ENCODE assay signal across 14 cellular contexts in the genomic region with DNA sequence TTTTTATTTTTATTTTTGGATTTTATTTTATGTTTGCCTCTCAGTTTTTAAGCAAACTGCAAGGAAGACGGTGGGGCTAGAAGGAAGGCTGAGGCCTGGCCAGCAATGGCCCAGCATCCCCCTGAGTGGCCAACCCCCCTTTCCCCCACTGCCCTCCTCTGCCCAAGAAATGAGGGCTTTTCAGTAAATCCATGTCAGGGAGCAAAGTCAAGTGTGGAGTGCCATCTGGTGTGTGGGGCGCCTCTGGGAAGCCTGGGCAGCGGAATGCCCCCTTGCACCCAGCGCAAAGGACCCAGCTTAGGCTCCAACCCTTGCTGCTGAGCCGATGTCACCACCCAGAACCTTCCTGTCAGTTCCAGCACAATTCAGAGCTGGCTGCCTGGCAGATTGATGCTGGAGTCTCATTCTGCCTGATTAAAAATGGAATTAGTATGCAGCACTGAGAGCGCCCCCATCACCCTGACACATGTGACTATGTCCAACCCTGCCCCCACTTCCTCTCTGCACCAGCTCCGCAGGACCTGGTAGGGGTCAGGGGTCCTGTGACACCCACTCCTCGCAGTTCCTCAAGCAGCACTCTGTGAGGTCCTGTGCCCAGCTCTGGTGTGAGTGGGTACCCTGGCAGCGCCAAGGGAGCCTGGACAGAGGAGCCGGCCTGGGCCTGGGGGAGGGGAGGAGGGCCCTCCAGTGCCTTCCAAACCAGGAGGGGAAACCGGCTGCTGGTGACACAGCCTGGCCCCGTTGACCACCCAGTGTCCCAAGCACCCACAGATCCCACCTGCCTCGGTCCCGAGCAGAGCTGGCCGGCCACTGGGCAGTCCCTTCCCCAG. TPM values are rescaled to one million over a fixed set of nuclear protein-coding genes. Genes with fewer than 3 reads are reported as not detected.
"Had no signal": no experiment of that assay in that cellular context is flagged by ENCODE, and none has a peak within 500 bp of the region (broad histone marks: within the 10 kb centered on the region; RNA-seq: fewer than 3 reads in every experiment).

No MANE protein-coding gene starts in this region.

- H3K36me3 Mint-ChIP-seq: memory B cell, T-cell had no signal

- H3K27ac ChIP-seq: brain microvascular endothelial cell, stomach, thyroid gland had no signal

- ATAC-seq: left cardiac atrium had no signal

- H3K36me3 ChIP-seq: brain microvascular endothelial cell, stomach, thyroid gland had no signal

- H3K27me3 ChIP-seq: thyroid gland had no signal

- H3K27me3 Mint-ChIP-seq: activated CD4-positive, alpha-beta T cell treated with anti-CD3 and anti-CD28 coated beads, Interleukin-2, amount 10 ng/mL, durations not matched to agents 7 days and 5 days; T-cell had no signal

- H3K9me3 ChIP-seq: stomach, thyroid gland had no signal

- H3K27ac Mint-ChIP-seq: activated CD4-positive, alpha-beta T cell treated with anti-CD3 and anti-CD28 coated beads, Interleukin-2, amount 10 ng/mL, durations not matched to agents 7 days and 5 days; memory B cell; nephron; T-cell had no signal

- H3K4me1 ChIP-seq: stomach, thyroid gland had no signal

- H3K4me1 Mint-ChIP-seq: memory B cell, nephron had no signal

- DNase-seq: activated CD4-positive, alpha-beta T cell treated with anti-CD3 and anti-CD28 coated beads, Interleukin-2, amount 10 ng/mL, durations not matched to agents 7 days and 5 days; activated naive CD4-positive, alpha-beta T cell treated with anti-CD3 and anti-CD28 coated beads, Interleukin-2, amount 50 U/mL, for 16 hours; activated T-cell treated with anti-CD3 and anti-CD28 coated beads, Interleukin-2, amount 50 U/mL, for 1 hour; amniotic stem cell; brain microvascular endothelial cell; dermis blood vessel endothelial cell; glutamatergic neuron; left cardiac atrium; stomach; T-cell; thyroid gland had no signal

- H3K4me3 ChIP-seq: stomach, thyroid gland had no signal

- H3K4me3 Mint-ChIP-seq: activated CD4-positive, alpha-beta T cell treated with anti-CD3 and anti-CD28 coated beads, Interleukin-2, amount 10 ng/mL, durations not matched to agents 7 days and 5 days; memory B cell; nephron; T-cell had no signal

- H3K9me3 Mint-ChIP-seq: activated CD4-positive, alpha-beta T cell treated with anti-CD3 and anti-CD28 coated beads, Interleukin-2, amount 10 ng/mL, durations not matched to agents 7 days and 5 days; memory B cell; nephron; T-cell had no signal

RNA-seq across cellular contexts. Expression of gene ALPP, which starts 9.2 kb away (rescaled TPM):
- total RNA-seq: activated CD4-positive, alpha-beta T cell treated with anti-CD3 and anti-CD28 coated beads, Interleukin-2, amount 10 ng/mL, durations not matched to agents 7 days and 5 days; dermis blood vessel endothelial cell; left cardiac atrium; osteoblast; stomach; thyroid gland had no signal

RNA-seq across cellular contexts. Expression of gene ALPG, which starts 37.3 kb away (rescaled TPM):
- total RNA-seq: activated CD4-positive, alpha-beta T cell treated with anti-CD3 and anti-CD28 coated beads, Interleukin-2, amount 10 ng/mL, durations not matched to agents 7 days and 5 days; dermis blood vessel endothelial cell; left cardiac atrium; osteoblast; stomach; thyroid gland had no signal
